In the genomic region with DNA sequence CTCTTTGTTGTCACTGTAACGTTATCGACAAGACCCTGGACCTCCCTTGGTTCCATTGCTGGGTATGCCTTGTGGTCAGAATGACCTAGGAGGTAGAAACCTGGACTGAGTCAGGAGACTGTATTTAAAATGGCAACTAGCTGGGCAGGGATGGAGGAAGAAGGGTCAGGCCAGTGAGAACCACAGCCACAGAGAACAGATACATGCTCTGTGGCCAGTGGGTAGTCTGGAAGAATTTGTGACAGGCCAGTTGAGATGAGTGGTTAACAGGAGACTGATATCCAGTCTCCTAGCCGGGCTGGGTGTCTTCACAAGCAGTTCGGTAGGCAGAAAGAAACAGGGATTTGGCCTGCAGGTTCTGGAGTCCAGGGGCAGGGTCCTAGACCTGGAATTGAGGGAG, we compare ENCODE assay signal across 1 cellular context.
TF ChIP-seq lines count a peak whose summit lies in the region.

No MANE protein-coding gene starts in this region.

TF ChIP-seq in IMR-90, 13 proteins besides CTCF, POLR2A, EP300 and RAD21:
- no peak for TF ChIP-seq RFX5 (IDR thresholded peaks at IDR 0.05; ENCODE audit: low read depth, low read length)
- no peak for TF ChIP-seq MAZ (IDR thresholded peaks at IDR 0.05; ENCODE audit: borderline replicate concordance, low read depth, low read length)
- TF ChIP-seq CEBPB (IDR thresholded peaks at IDR 0.05; ENCODE audit: low read depth, low read length): no peak
TF ChIP-seq in IMR-90: peak in this region for 0.
